Comparison of ENCODE assay signal across 26 cellular contexts in genomic region chr3:112738366-112738765, GRCh38.
DNase-seq lines count a peak whose midpoint lies in the region; ATAC-seq, FAIRE-seq and TF ChIP-seq lines count a peak whose summit lies in the region.
"Had no signal": no experiment of that assay in that cellular context is flagged by ENCODE, and none has a peak within 500 bp of the region (broad histone marks: within the 10 kb centered on the region; RNA-seq: fewer than 3 reads in every experiment).

No MANE protein-coding gene starts in this region.

- H3K36me3 ChIP-seq in astrocyte (ENCODE audit: insufficient read depth, low read length) = no peaks in the 10 kb centered on the region
- H3K36me3 ChIP-seq in left lung = no peaks in the 10 kb centered on the region
- H3K36me3 ChIP-seq: brain microvascular endothelial cell, prostate gland, upper lobe of right lung had no signal

- TF ChIP-seq CTCF in astrocyte (IDR thresholded peaks at IDR 0.05; ENCODE audit: insufficient read depth, low read depth, low read length) (no peak), left lung (IDR thresholded peaks at IDR 0.05) (no peak)

- H3K4me3 ChIP-seq in astrocyte (ENCODE audit: insufficient read depth, low read depth, low read length) (no peak overlapping the region), left lung (no peak overlapping the region)
- H3K4me3 ChIP-seq: prostate gland, upper lobe of right lung had no signal

- H3K27me3 ChIP-seq in astrocyte (ENCODE audit: insufficient read depth, low read length) = no peaks in the 10 kb centered on the region
- H3K27me3 ChIP-seq in left lung = no peaks in the 10 kb centered on the region
- H3K27me3 ChIP-seq: brain microvascular endothelial cell, upper lobe of right lung had no signal

- H3K27me3 Mint-ChIP-seq in activated naive CD8-positive, alpha-beta T cell treated with anti-CD3 and anti-CD28 coated beads, Interleukin-2, amount 50 U/mL, for 24 hours = no peaks in the 10 kb centered on the region
- H3K27me3 Mint-ChIP-seq in activated naive CD8-positive, alpha-beta T cell treated with anti-CD3 and anti-CD28 coated beads for 36 hours = no peaks in the 10 kb centered on the region
- no peaks in the 10 kb centered on the region for H3K27me3 Mint-ChIP-seq in astrocyte (ENCODE audit: low read depth, unreplicated experiment)
- H3K27me3 Mint-ChIP-seq in stimulated activated naive CD8-positive, alpha-beta T cell treated with anti-CD3 and anti-CD28 coated beads, Interleukin-15, amount 100 ng/mL, for 72 hours = no peaks in the 10 kb centered on the region
- H3K27me3 Mint-ChIP-seq: activated B cell treated with CpG ODN at 0.5 μM for 24 hours, IgD-negative memory B cell had no signal

- no peak overlapping the region for H3K9ac ChIP-seq in astrocyte (ENCODE audit: low read length)

- intact Hi-C loops in left lung (cut with DNase I) = loop anchor here in 1 of 2 donors (10.0 kb wide), 1 partner anchor 86 kb away; no protein-coding TSS in a partner anchor

- no peak for FAIRE-seq in astrocyte (lab: Jason Lieb, UNC)

- no peak overlapping the region for H2AFZ ChIP-seq in astrocyte (ENCODE audit: low read depth, low read length)

- H3K4me1 ChIP-seq in astrocyte (ENCODE audit: insufficient read depth, low read length) (peaks cover 3% of the 10 kb centered on the region), left lung (peaks cover 0 to 16% of the 10 kb centered on the region in 2 donors)
- H3K4me1 ChIP-seq: prostate gland, upper lobe of right lung had no signal

- no peaks in the 10 kb centered on the region for H3K9me3 Mint-ChIP-seq in activated naive CD8-positive, alpha-beta T cell treated with anti-CD3 and anti-CD28 coated beads, Interleukin-2, amount 50 U/mL, for 24 hours
- no peaks in the 10 kb centered on the region for H3K9me3 Mint-ChIP-seq in activated naive CD8-positive, alpha-beta T cell treated with anti-CD3 and anti-CD28 coated beads for 36 hours
- H3K9me3 Mint-ChIP-seq in astrocyte (ENCODE audit: unreplicated experiment) = peaks cover 2% of the 10 kb centered on the region
- H3K9me3 Mint-ChIP-seq in stimulated activated naive CD8-positive, alpha-beta T cell treated with anti-CD3 and anti-CD28 coated beads, Interleukin-15, amount 100 ng/mL, for 72 hours = no peaks in the 10 kb centered on the region
- H3K9me3 Mint-ChIP-seq: activated B cell treated with CpG ODN at 0.5 μM for 24 hours, endodermal cell, IgD-negative memory B cell had no signal

- H3K36me3 Mint-ChIP-seq in activated naive CD8-positive, alpha-beta T cell treated with anti-CD3 and anti-CD28 coated beads, Interleukin-2, amount 50 U/mL, for 24 hours (ENCODE audit: low read depth) = no peaks in the 10 kb centered on the region
- no peaks in the 10 kb centered on the region for H3K36me3 Mint-ChIP-seq in activated naive CD8-positive, alpha-beta T cell treated with anti-CD3 and anti-CD28 coated beads for 36 hours
- H3K36me3 Mint-ChIP-seq in astrocyte (ENCODE audit: low read depth, unreplicated experiment) = no peaks in the 10 kb centered on the region
- H3K36me3 Mint-ChIP-seq: IgD-negative memory B cell had no signal

- no peak overlapping the region for H3K4me2 ChIP-seq in astrocyte (ENCODE audit: low read length)

- no peak overlapping the region for H3K27ac ChIP-seq in astrocyte (ENCODE audit: low read depth, low read length)
- no peak overlapping the region for H3K27ac ChIP-seq in left lung
- H3K27ac ChIP-seq: brain microvascular endothelial cell, prostate gland, upper lobe of right lung had no signal

- H3K9me3 ChIP-seq in astrocyte (ENCODE audit: insufficient read depth, low read depth, low read length) (no peaks in the 10 kb centered on the region), left lung (no peaks in the 10 kb centered on the region)
- H3K9me3 ChIP-seq: prostate gland, upper lobe of right lung had no signal

- no peak for ATAC-seq in activated naive CD8-positive, alpha-beta T cell treated with anti-CD3 and anti-CD28 coated beads, Interleukin-2, amount 50 U/mL, for 24 hours
- peak; percentile 33 for ATAC-seq in left lung
- no peak for ATAC-seq in stimulated activated naive CD8-positive, alpha-beta T cell treated with anti-CD3 and anti-CD28 coated beads, Interleukin-15, amount 100 ng/mL, for 72 hours
- no peak for ATAC-seq in GM21360 (IDR thresholded peaks at IDR 0.05; ENCODE audit: unreplicated experiment)
- ATAC-seq: SK-N-SH treated with all-trans-retinoic acid at 6 μM for 48 hours, upper lobe of right lung had no signal

- no peak overlapping the region for H3K4me3 Mint-ChIP-seq in activated naive CD8-positive, alpha-beta T cell treated with anti-CD3 and anti-CD28 coated beads, Interleukin-2, amount 50 U/mL, for 24 hours
- H3K4me3 Mint-ChIP-seq in activated naive CD8-positive, alpha-beta T cell treated with anti-CD3 and anti-CD28 coated beads for 36 hours = no peak overlapping the region
- no peak overlapping the region for H3K4me3 Mint-ChIP-seq in astrocyte (ENCODE audit: unreplicated experiment)
- no peak overlapping the region for H3K4me3 Mint-ChIP-seq in stimulated activated naive CD8-positive, alpha-beta T cell treated with anti-CD3 and anti-CD28 coated beads, Interleukin-15, amount 100 ng/mL, for 72 hours
- H3K4me3 Mint-ChIP-seq: activated B cell treated with CpG ODN at 0.5 μM for 24 hours, endodermal cell, IgD-negative memory B cell had no signal

- peaks cover 54% of the 10 kb centered on the region for H3K4me1 Mint-ChIP-seq in activated naive CD8-positive, alpha-beta T cell treated with anti-CD3 and anti-CD28 coated beads, Interleukin-2, amount 50 U/mL, for 24 hours
- H3K4me1 Mint-ChIP-seq in activated naive CD8-positive, alpha-beta T cell treated with anti-CD3 and anti-CD28 coated beads for 36 hours = peaks cover 35% of the 10 kb centered on the region
- H3K4me1 Mint-ChIP-seq in astrocyte (ENCODE audit: low read depth, unreplicated experiment) = peaks cover 7% of the 10 kb centered on the region
- peaks cover 37% of the 10 kb centered on the region for H3K4me1 Mint-ChIP-seq in stimulated activated naive CD8-positive, alpha-beta T cell treated with anti-CD3 and anti-CD28 coated beads, Interleukin-15, amount 100 ng/mL, for 72 hours

- no peaks in the 10 kb centered on the region for H3K79me2 ChIP-seq in astrocyte (ENCODE audit: insufficient read depth, low read length)

- no peak for DNase-seq in activated naive CD8-positive, alpha-beta T cell treated with anti-CD3 and anti-CD28 coated beads, Interleukin-2, amount 50 U/mL, for 24 hours
- DNase-seq in activated naive CD8-positive, alpha-beta T cell treated with anti-CD3 and anti-CD28 coated beads for 36 hours = no peak
- DNase-seq in astrocyte (ENCODE audit: low read depth) = peak; percentile 25
- no peak for DNase-seq in left lung
- no peak for DNase-seq in RPMI8226
- DNase-seq in stimulated activated naive CD8-positive, alpha-beta T cell treated with anti-CD3 and anti-CD28 coated beads, Interleukin-15, amount 100 ng/mL, for 72 hours = no peak
- no peak for DNase-seq in cerebellar nuclear complex (lab: John Stamatoyannopoulos, UW)
- DNase-seq: activated B cell treated with CpG ODN at 0.5 μM for 24 hours; activated CD4-positive, alpha-beta T cell treated with anti-CD3 and anti-CD28 coated beads, Interleukin-2, amount 50 U/mL, for 4 hours; activated CD8-positive, alpha-beta memory T cell treated with anti-CD3 and anti-CD28 coated beads, Interleukin-2, amount 50 U/mL, for 48 hours; activated effector memory CD4-positive, alpha-beta T cell treated with Interleukin-2 at 50 U/mL for 16 hours; brain microvascular endothelial cell; C1 segment of cervical spinal cord; EL; endodermal cell; head of caudate nucleus; NCI-H1092; NCI-H2029 treated with DMSO at 0.1 percent for 48 hours; NCI-H345; NCI-H748 treated with DMSO at 0.1 percent for 48 hours; OCI-M1; upper lobe of right lung had no signal

- no peaks in the 10 kb centered on the region for H4K20me1 ChIP-seq in astrocyte (ENCODE audit: insufficient read depth, low read length)

- peak overlapping the region; percentile 1 for H3K27ac Mint-ChIP-seq in activated naive CD8-positive, alpha-beta T cell treated with anti-CD3 and anti-CD28 coated beads, Interleukin-2, amount 50 U/mL, for 24 hours
- H3K27ac Mint-ChIP-seq in activated naive CD8-positive, alpha-beta T cell treated with anti-CD3 and anti-CD28 coated beads for 36 hours = no peak overlapping the region
- no peak overlapping the region for H3K27ac Mint-ChIP-seq in astrocyte (ENCODE audit: unreplicated experiment)
- H3K27ac Mint-ChIP-seq in stimulated activated naive CD8-positive, alpha-beta T cell treated with anti-CD3 and anti-CD28 coated beads, Interleukin-15, amount 100 ng/mL, for 72 hours = no peak overlapping the region
- H3K27ac Mint-ChIP-seq: activated B cell treated with CpG ODN at 0.5 μM for 24 hours, endodermal cell, IgD-negative memory B cell had no signal
